ENCODE assay signal across 16 cellular contexts in genomic region chr12:104752883-104753282, GRCh38.
"Had no signal": no experiment of that assay in that cellular context is flagged by ENCODE, and none has a peak within 500 bp of the region (broad histone marks: within the 10 kb centered on the region; RNA-seq: fewer than 3 reads in every experiment).

No MANE protein-coding gene starts in this region.

- ATAC-seq: body of pancreas; esophagus mucosa; gastroesophageal sphincter; right cardiac atrium; stimulated activated naive CD8-positive, alpha-beta T cell treated with anti-CD3 and anti-CD28 coated beads, Interleukin-15, amount 100 ng/mL, for 72 hours; T-cell had no signal

- H3K27ac Mint-ChIP-seq: stimulated activated naive CD8-positive, alpha-beta T cell treated with anti-CD3 and anti-CD28 coated beads, Interleukin-15, amount 100 ng/mL, for 72 hours; T-cell; type B pancreatic cell had no signal

- H3K27me3 Mint-ChIP-seq: stimulated activated naive CD8-positive, alpha-beta T cell treated with anti-CD3 and anti-CD28 coated beads, Interleukin-15, amount 100 ng/mL, for 72 hours; T-cell; type B pancreatic cell had no signal

- DNase-seq: activated CD4-positive, alpha-beta T cell treated with anti-CD3 and anti-CD28 coated beads, Interleukin-2, amount 50 U/mL, for 48 hours; activated naive CD4-positive, alpha-beta T cell treated with Interleukin-2 at 50 U/mL for 16 hours; body of pancreas; central memory CD4-positive, alpha-beta T cell; colonic mucosa; heart left ventricle; left ventricle myocardium inferior; mammary epithelial cell; right cardiac atrium; stimulated activated naive CD8-positive, alpha-beta T cell treated with anti-CD3 and anti-CD28 coated beads, Interleukin-15, amount 100 ng/mL, for 72 hours; T-cell; T-helper 9 cell had no signal

- H3K4me3 Mint-ChIP-seq: neural crest cell; stimulated activated naive CD8-positive, alpha-beta T cell treated with anti-CD3 and anti-CD28 coated beads, Interleukin-15, amount 100 ng/mL, for 72 hours; T-cell; type B pancreatic cell had no signal

- H3K9me3 Mint-ChIP-seq: neural crest cell, T-cell had no signal
